ENCODE assay signal across 23 cellular contexts in genomic region chr16:71514476-71514875, GRCh38. TPM values are rescaled to one million over a fixed set of nuclear protein-coding genes. Genes with fewer than 3 reads are reported as not detected.
"Had no signal": no experiment of that assay in that cellular context is flagged by ENCODE, and none has a peak within 500 bp of the region (broad histone marks: within the 10 kb centered on the region; RNA-seq: fewer than 3 reads in every experiment).

No MANE protein-coding gene starts in this region.

- H3K4me1 ChIP-seq: Peyer's patch had no signal

- H3K27me3 ChIP-seq: Peyer's patch, SJCRH30 had no signal

- ATAC-seq: K562, PC-3, Right ventricle myocardium inferior, SK-N-SH treated with all-trans-retinoic acid at 6 μM for 48 hours had no signal

- H3K4me1 Mint-ChIP-seq: IgD-negative memory B cell had no signal

- H3K4me3 ChIP-seq: K562, Peyer's patch, SJCRH30 had no signal

- H3K36me3 ChIP-seq: Peyer's patch, SJCRH30 had no signal

- H3K36me3 Mint-ChIP-seq: IgD-negative memory B cell had no signal

- DNase-seq: Kasumi-1, MM.1S, NCI-H1092 treated with DMSO at 0.1 percent for 48 hours, NCI-H1436, NCI-H187, NCI-H2029, NCI-H2081 treated with DMSO at 0.1 percent for 48 hours, NCI-H2171 treated with DMSO at 0.1 percent for 48 hours, NCI-H345, NCI-H446 treated with DMSO at 0.1 percent for 48 hours, NCI-H510A treated with DMSO at 0.1 percent for 48 hours, NCI-H526, PC-3, Peyer's patch, SHP77 treated with DMSO at 0.1 percent for 48 hours, SJCRH30 had no signal

- H3K4me3 Mint-ChIP-seq: IgD-negative memory B cell had no signal

- H3K4me2 ChIP-seq: KMS-11 had no signal

- H3K9me3 ChIP-seq: Peyer's patch, SJCRH30 had no signal

- H3K27ac Mint-ChIP-seq: IgD-negative memory B cell had no signal

- H3K27ac ChIP-seq: HL-60, KMS-11, Peyer's patch, SJCRH30 had no signal

RNA-seq across cellular contexts. Expression of gene CHST4, which starts 11.8 kb away (rescaled TPM):
- total RNA-seq: PC-3, Peyer's patch, Right ventricle myocardium inferior, RPMI7951 had no signal
- polyA plus RNA-seq: IgD-negative memory B cell, K562 had no signal
